1 cellular context compared by ENCODE assay signal in the genomic region with DNA sequence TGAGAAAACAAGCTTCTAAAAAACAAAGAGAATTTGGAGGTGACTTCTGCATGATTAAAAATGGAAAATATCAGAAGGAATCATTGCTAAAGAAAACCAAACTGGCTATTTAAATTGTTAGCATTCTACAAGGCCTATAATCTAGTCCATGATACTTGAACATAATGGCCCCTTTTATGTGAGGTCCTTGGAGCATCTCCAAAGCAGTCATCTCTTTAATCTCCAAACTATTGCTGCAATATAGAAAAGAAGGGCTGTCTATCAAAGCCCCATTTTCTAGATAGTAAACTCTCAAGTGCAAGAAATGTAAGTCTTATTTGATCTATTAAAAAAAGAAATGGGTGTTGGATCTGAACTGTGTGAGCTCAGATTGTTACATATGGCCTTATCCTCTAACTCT.
TF ChIP-seq lines count a peak whose summit lies in the region.

No MANE protein-coding gene starts in this region.

TF ChIP-seq in GM23338, 12 proteins besides CTCF, POLR2A, EP300 and RAD21 (continued from another document):
- TF ChIP-seq, protein P1, sequence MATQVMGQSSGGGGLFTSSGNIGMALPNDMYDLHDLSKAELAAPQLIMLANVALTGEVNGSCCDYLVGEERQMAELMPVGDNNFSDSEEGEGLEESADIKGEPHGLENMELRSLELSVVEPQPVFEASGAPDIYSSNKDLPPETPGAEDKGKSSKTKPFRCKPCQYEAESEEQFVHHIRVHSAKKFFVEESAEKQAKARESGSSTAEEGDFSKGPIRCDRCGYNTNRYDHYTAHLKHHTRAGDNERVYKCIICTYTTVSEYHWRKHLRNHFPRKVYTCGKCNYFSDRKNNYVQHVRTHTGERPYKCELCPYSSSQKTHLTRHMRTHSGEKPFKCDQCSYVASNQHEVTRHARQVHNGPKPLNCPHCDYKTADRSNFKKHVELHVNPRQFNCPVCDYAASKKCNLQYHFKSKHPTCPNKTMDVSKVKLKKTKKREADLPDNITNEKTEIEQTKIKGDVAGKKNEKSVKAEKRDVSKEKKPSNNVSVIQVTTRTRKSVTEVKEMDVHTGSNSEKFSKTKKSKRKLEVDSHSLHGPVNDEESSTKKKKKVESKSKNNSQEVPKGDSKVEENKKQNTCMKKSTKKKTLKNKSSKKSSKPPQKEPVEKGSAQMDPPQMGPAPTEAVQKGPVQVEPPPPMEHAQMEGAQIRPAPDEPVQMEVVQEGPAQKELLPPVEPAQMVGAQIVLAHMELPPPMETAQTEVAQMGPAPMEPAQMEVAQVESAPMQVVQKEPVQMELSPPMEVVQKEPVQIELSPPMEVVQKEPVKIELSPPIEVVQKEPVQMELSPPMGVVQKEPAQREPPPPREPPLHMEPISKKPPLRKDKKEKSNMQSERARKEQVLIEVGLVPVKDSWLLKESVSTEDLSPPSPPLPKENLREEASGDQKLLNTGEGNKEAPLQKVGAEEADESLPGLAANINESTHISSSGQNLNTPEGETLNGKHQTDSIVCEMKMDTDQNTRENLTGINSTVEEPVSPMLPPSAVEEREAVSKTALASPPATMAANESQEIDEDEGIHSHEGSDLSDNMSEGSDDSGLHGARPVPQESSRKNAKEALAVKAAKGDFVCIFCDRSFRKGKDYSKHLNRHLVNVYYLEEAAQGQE (IDR thresholded peaks at IDR 0.05; ENCODE audit: unreplicated experiment) = no peak
- no peak for TF ChIP-seq POLR2AphosphoS5 (IDR thresholded peaks at IDR 0.05; ENCODE audit: low read depth)
- TF ChIP-seq EZH2phosphoT487 (IDR thresholded peaks at IDR 0.05; ENCODE audit: unreplicated experiment) = no peak
- TF ChIP-seq, protein P2, sequence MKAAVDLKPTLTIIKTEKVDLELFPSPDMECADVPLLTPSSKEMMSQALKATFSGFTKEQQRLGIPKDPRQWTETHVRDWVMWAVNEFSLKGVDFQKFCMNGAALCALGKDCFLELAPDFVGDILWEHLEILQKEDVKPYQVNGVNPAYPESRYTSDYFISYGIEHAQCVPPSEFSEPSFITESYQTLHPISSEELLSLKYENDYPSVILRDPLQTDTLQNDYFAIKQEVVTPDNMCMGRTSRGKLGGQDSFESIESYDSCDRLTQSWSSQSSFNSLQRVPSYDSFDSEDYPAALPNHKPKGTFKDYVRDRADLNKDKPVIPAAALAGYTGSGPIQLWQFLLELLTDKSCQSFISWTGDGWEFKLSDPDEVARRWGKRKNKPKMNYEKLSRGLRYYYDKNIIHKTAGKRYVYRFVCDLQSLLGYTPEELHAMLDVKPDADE (IDR thresholded peaks at IDR 0.05) = no peak
